ENCODE assay signal across 9 cellular contexts in the genomic region with DNA sequence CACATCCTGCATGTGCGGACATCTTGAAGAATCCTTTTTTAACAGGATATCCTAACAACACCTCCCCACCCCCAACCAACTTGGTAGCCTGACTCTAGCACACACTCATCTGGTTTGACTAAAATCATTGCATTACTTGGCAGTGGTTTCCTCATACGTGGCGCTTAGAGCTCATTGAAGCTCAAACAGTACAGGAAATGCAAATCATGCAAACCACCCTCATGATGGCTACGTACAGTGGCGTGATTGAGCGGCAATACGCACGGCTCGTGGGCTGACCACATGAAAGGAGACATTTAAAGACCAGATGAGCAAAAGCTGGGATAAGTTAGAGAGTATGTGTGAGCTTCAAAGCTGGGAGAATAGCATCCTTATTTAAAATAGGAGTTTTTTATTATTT.
A peak's percentile ranks its signal among the peaks of the same experiment; 100 is the strongest.
DNase-seq lines count a peak whose midpoint lies in the region; ATAC-seq, FAIRE-seq and TF ChIP-seq lines count a peak whose summit lies in the region.
"Had no signal": no experiment of that assay in that cellular context is flagged by ENCODE, and none has a peak within 500 bp of the region (broad histone marks: within the 10 kb centered on the region; RNA-seq: fewer than 3 reads in every experiment).

No MANE protein-coding gene starts in this region.

- intact Hi-C loops in testis (cut with DNase I; ENCODE audit: low total_unique reads), result no loop called here

- peaks cover 6% of the 10 kb centered on the region for H3K9me3 Mint-ChIP-seq in T-helper 2 cell treated with Interferon-gamma antibody and Interleukin-4, amounts not matched to agents 5 μg/mL and 100 μg/mL, for 36 hours

- peaks cover 56% of the 10 kb centered on the region for H3K4me1 Mint-ChIP-seq in T-helper 2 cell treated with Interferon-gamma antibody and Interleukin-4, amounts not matched to agents 5 μg/mL and 100 μg/mL, for 36 hours (ENCODE audit: low read depth)

- TF ChIP-seq POLR2A in testis (IDR thresholded peaks at IDR 0.05), result no peak

- peak overlapping the region; percentile 89 for H3K27ac Mint-ChIP-seq in T-helper 2 cell treated with Interferon-gamma antibody and Interleukin-4, amounts not matched to agents 5 μg/mL and 100 μg/mL, for 36 hours

- H3K27me3 ChIP-seq in bronchial epithelial cell (ENCODE audit: control insufficient read depth, insufficient read depth, low read length) (no peaks in the 10 kb centered on the region), testis (no peaks in the 10 kb centered on the region)

- H3K27me3 Mint-ChIP-seq in T-helper 2 cell treated with Interferon-gamma antibody and Interleukin-4, amounts not matched to agents 5 μg/mL and 100 μg/mL, for 36 hours (ENCODE audit: low read depth), result no peaks in the 10 kb centered on the region

- peak overlapping the region; percentile 74 for H3K4me3 Mint-ChIP-seq in T-helper 2 cell treated with Interferon-gamma antibody and Interleukin-4, amounts not matched to agents 5 μg/mL and 100 μg/mL, for 36 hours

- TF ChIP-seq CTCF in bronchial epithelial cell (IDR thresholded peaks at IDR 0.05; ENCODE audit: insufficient read depth, low read length, severe bottlenecking) (no peak), testis (IDR thresholded peaks at IDR 0.05) (no peak)

- H3K27ac ChIP-seq in testis, result no peak overlapping the region
- H3K27ac ChIP-seq: KMS-11 had no signal

- H3K4me1 ChIP-seq in testis, result no peaks in the 10 kb centered on the region

- peaks cover 27% of the 10 kb centered on the region for H3K36me3 Mint-ChIP-seq in T-helper 2 cell treated with Interferon-gamma antibody and Interleukin-4, amounts not matched to agents 5 μg/mL and 100 μg/mL, for 36 hours (ENCODE audit: low read depth)

- peak; percentile 87 for DNase-seq in T-helper 2 cell treated with Interferon-gamma antibody and Interleukin-4, amounts not matched to agents 5 μg/mL and 100 μg/mL, for 36 hours (ENCODE audit: low spot score)
- DNase-seq in bronchial epithelial cell (ENCODE audit: low read depth), result no peak
- DNase-seq in stimulated activated CD8-positive, alpha-beta memory T cell treated with anti-CD3 and anti-CD28 coated beads, Interleukin-15, amount 100 ng/mL, for 24 hours (ENCODE audit: low read depth), result peak; percentile 26
- DNase-seq in testis, result no peak
- no peak for DNase-seq in iPS-NIHi7 (ENCODE audit: extremely low spot score)
- DNase-seq in cerebellar cortex (ENCODE audit: low spot score), result no peak

- ATAC-seq in GM18502 (IDR thresholded peaks at IDR 0.05; ENCODE audit: poor library complexity, unreplicated experiment), result peak; percentile 98
- peak; percentile 95 for ATAC-seq in HG02840 (IDR thresholded peaks at IDR 0.05; ENCODE audit: low FRiP score, unreplicated experiment)

- no peaks in the 10 kb centered on the region for H3K9me3 ChIP-seq in testis

- no peak overlapping the region for H3K4me3 ChIP-seq in bronchial epithelial cell (ENCODE audit: low read depth, low read length)
- H3K4me3 ChIP-seq in testis, result no peak overlapping the region

- H3K36me3 ChIP-seq in bronchial epithelial cell (ENCODE audit: control insufficient read depth, insufficient read depth, low read length) (no peaks in the 10 kb centered on the region), testis (ENCODE audit: low read depth, missing control alignments) (no peaks in the 10 kb centered on the region)

- FAIRE-seq in bronchial epithelial cell (lab: Jason Lieb, UNC), result peak; percentile 62

- WGBS in testis, 2 donors, result 93 to 95% methylated on average over 9 of the region's 9 CpGs

Comparison
In these comparisons a context has a peak if more than half of its experiments do, and no peak if none do; other contexts are left out.
1. DNase-seq: peak in T-helper 2 cell treated with Interferon-gamma antibody and Interleukin-4, amounts not matched to agents 5 μg/mL and 100 μg/mL, for 36 hours (single experiment) and stimulated activated CD8-positive, alpha-beta memory T cell treated with anti-CD3 and anti-CD28 coated beads, Interleukin-15, amount 100 ng/mL, for 24 hours (single experiment); none in bronchial epithelial cell (single experiment), testis (single experiment), iPS-NIHi7 (single experiment) and cerebellar cortex (single experiment).